ENCODE assay signal across 10 cellular contexts in the genomic region with DNA sequence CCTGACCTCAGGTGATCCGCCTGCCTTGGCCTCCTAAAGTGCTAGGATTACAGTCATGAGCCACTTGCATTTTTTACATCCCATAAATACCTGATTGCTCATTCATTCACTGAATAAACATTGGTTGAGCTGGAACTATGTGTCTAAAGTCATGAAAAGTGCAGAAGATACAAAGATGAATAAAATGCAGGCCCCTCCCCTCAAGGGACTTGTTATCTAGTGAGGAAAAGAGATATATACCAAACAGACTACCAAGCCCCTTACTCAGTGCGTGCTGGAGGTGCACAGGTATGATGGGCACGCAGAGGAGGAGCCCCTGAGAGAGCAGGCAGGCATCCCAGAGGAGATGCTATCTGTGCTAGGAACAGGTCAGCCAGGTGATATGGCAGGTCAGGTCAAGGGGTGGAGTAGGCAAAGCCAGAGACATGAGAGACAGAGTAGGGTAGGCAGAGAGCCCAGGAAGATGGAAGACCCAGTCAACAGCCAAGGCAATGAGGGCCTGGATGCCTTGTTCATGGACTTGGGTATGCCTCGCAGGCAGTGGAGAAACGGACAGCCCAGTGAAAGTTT. TPM values are rescaled to one million over a fixed set of nuclear protein-coding genes. Genes with fewer than 3 reads are reported as not detected.
DNase-seq lines count a peak whose midpoint lies in the region; ATAC-seq and TF ChIP-seq lines count a peak whose summit lies in the region.
"Had no signal": no experiment of that assay in that cellular context is flagged by ENCODE, and none has a peak within 500 bp of the region (broad histone marks: within the 10 kb centered on the region; RNA-seq: fewer than 3 reads in every experiment).

No MANE protein-coding gene starts in this region.

- no peak overlapping the region for H3K4me3 ChIP-seq in HEK293 (ENCODE audit: low read depth, low read length)
- no peak overlapping the region for H3K4me3 ChIP-seq in adipocyte (ENCODE audit: low read length)
- no peak overlapping the region for H3K4me3 ChIP-seq in heart right ventricle
- peak overlapping the region; percentile 64 for H3K4me3 ChIP-seq in skeletal muscle satellite cell (ENCODE audit: low read length)

- ATAC-seq in heart right ventricle (peak in 1 of 8 donors; percentile 14), esophagus mucosa (no peak)
- ATAC-seq: natural killer cell had no signal

- H3K27me3 ChIP-seq in adipocyte (replicated peaks; ENCODE audit: control insufficient read depth, insufficient read depth, low read length), result no peaks in the 10 kb centered on the region
- no peaks in the 10 kb centered on the region for H3K27me3 ChIP-seq in heart right ventricle
- H3K27me3 ChIP-seq in skeletal muscle satellite cell (ENCODE audit: control insufficient read depth, insufficient read depth, low read length), result no peaks in the 10 kb centered on the region

- DNase-seq in adipocyte (ENCODE audit: low read depth) (no peak), heart right ventricle (no peak), NCI-H187 (lab: John Stamatoyannopoulos, UW) (no peak)
- no peak for DNase-seq in activated CD8-positive, alpha-beta memory T cell treated with anti-CD3 and anti-CD28 coated beads, Interleukin-2, amount 50 U/mL, for 48 hours
- DNase-seq: natural killer cell; NCI-H2081; stimulated activated CD4-positive, alpha-beta T cell treated with anti-CD3 and anti-CD28 coated beads, Interleukin-15, amount 100 ng/mL, for 24 hours had no signal

- 74 to 84% methylated on average over 5 of the region's 5 CpGs for WGBS in heart right ventricle, 2 donors

- peak overlapping the region; percentile 87 for H3K4me2 ChIP-seq in skeletal muscle satellite cell (ENCODE audit: low read length)

- H3K9ac ChIP-seq in adipocyte (ENCODE audit: low read length), result peak overlapping the region; percentile 35
- peak overlapping the region; percentile 100 for H3K9ac ChIP-seq in skeletal muscle satellite cell (ENCODE audit: low read depth, low read length)

- peaks cover 8% of the 10 kb centered on the region for H3K4me1 ChIP-seq in HEK293 (ENCODE audit: control insufficient read depth, insufficient read depth, low read length)
- H3K4me1 ChIP-seq in adipocyte (ENCODE audit: control insufficient read depth, insufficient read depth, low read length), result peaks cover 62% of the 10 kb centered on the region
- H3K4me1 ChIP-seq in heart right ventricle, result peaks cover 16 to 98% (median 60%) of the 10 kb centered on the region in 9 donors
- peaks cover 93% of the 10 kb centered on the region for H3K4me1 ChIP-seq in skeletal muscle satellite cell (ENCODE audit: control insufficient read depth, insufficient read depth, low read length)

- intact Hi-C loops in heart right ventricle (cut with DNase I), result loop anchor here in 1 of 10 donors (10.0 kb wide), 1 partner anchor 534 kb away; no protein-coding TSS in a partner anchor

- no peaks in the 10 kb centered on the region for H3K9me3 ChIP-seq in HEK293 (ENCODE audit: control insufficient read depth, insufficient read depth, low read depth, low read length)
- no peaks in the 10 kb centered on the region for H3K9me3 ChIP-seq in adipocyte (ENCODE audit: control insufficient read depth, low read length)
- H3K9me3 ChIP-seq in heart right ventricle, result no peaks in the 10 kb centered on the region
- no peaks in the 10 kb centered on the region for H3K9me3 ChIP-seq in skeletal muscle satellite cell (replicated peaks; ENCODE audit: low read length)

- peaks cover 1 to 30% of the 10 kb centered on the region in 2 experiments; a peak in 2 of 3 replicates for H3K36me3 ChIP-seq in HEK293 (ENCODE audit: control insufficient read depth in 2 of 2, insufficient read depth in 1 of 2, low read length in 2 of 2)
- H3K36me3 ChIP-seq in adipocyte (ENCODE audit: control insufficient read depth, insufficient read depth, low read length, severe bottlenecking), result peaks cover 34% of the 10 kb centered on the region
- peaks cover 0 to 23% (median 1%) of the 10 kb centered on the region in 9 donors for H3K36me3 ChIP-seq in heart right ventricle
- peaks cover 87% of the 10 kb centered on the region for H3K36me3 ChIP-seq in skeletal muscle satellite cell (ENCODE audit: insufficient read depth, low read length)

- TF ChIP-seq CTCF in HEK293 (tag by site-specific recombination; IDR thresholded peaks at IDR 0.05) (no peak), heart right ventricle (IDR thresholded peaks at IDR 0.05) (no peak)

- CTCF ChIA-PET in HEK293 (lab: Yijun Ruan, JAX), result interaction anchor here (0.6 to 1.3 kb wide), 3 partner anchors 13 to 806 kb away, joined by 3 to 5 read pairs (median 4); no protein-coding TSS in a partner anchor

- no peak overlapping the region for H3K27ac ChIP-seq in HEK293 (ENCODE audit: extremely low read depth, low read depth, low read length)
- peak overlapping the region in 7 of 10 donors; percentile 7 to 95 (median 46) for H3K27ac ChIP-seq in heart right ventricle

- POLR2A ChIA-PET in HEK293 (lab: Yijun Ruan, JAX), result interaction anchor here (0.8 to 3.2 kb wide), 2 partner anchors 8 to 13 kb away, joined by 3 to 9 read pairs; a partner anchor contains a TSS

TF ChIP-seq in HEK293, 187 proteins besides CTCF, POLR2A, EP300 and RAD21:
- TF ChIP-seq KLF7 (tag by site-specific recombination; IDR thresholded peaks at IDR 0.05; ENCODE audit: borderline replicate concordance), result no peak
- no peak for TF ChIP-seq KLF16 (tag by site-specific recombination; IDR thresholded peaks at IDR 0.05)
- TF ChIP-seq ZBTB8A (tag by site-specific recombination; IDR thresholded peaks at IDR 0.05), result no peak
- no peak for TF ChIP-seq ZNF501 (tag by site-specific recombination; IDR thresholded peaks at IDR 0.05)
- TF ChIP-seq, protein P1, sequence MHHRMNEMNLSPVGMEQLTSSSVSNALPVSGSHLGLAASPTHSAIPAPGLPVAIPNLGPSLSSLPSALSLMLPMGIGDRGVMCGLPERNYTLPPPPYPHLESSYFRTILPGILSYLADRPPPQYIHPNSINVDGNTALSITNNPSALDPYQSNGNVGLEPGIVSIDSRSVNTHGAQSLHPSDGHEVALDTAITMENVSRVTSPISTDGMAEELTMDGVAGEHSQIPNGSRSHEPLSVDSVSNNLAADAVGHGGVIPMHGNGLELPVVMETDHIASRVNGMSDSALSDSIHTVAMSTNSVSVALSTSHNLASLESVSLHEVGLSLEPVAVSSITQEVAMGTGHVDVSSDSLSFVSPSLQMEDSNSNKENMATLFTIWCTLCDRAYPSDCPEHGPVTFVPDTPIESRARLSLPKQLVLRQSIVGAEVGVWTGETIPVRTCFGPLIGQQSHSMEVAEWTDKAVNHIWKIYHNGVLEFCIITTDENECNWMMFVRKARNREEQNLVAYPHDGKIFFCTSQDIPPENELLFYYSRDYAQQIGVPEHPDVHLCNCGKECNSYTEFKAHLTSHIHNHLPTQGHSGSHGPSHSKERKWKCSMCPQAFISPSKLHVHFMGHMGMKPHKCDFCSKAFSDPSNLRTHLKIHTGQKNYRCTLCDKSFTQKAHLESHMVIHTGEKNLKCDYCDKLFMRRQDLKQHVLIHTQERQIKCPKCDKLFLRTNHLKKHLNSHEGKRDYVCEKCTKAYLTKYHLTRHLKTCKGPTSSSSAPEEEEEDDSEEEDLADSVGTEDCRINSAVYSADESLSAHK (tag by site-specific recombination; IDR thresholded peaks at IDR 0.05), result no peak
- TF ChIP-seq MEIS1 (CRISPR knock-in tag; IDR thresholded peaks at IDR 0.05; ENCODE audit: borderline replicate concordance), result no peak
- TF ChIP-seq FEZF1 (tag by site-specific recombination; IDR thresholded peaks at IDR 0.05), result peak; percentile 56

RNA-seq across cellular contexts. Expression of a gene that starts 7.7 kb away (rescaled TPM):
- total RNA-seq in heart right ventricle (1,000 to 10,000 TPM in 9 of 10 donors, 100 to 1,000 TPM in 1; 598 to 2,354 (median 1,687) TPM), esophagus mucosa (39.0 TPM)
- 100 to 1,000 TPM; 437 to 653 TPM for polyA plus RNA-seq in heart right ventricle
- total RNA-seq in skeletal muscle satellite cell (2012; rRNA removed), result 117 and 154 TPM in 2 replicates

RNA-seq across cellular contexts. Expression of a gene that starts 53.8 kb away (rescaled TPM):
- total RNA-seq in heart right ventricle, result 10 to 100 TPM; 12.2 to 22.9 (median 17.2) TPM
- 1 to 10 TPM; 9.0 to 9.1 TPM for polyA plus RNA-seq in heart right ventricle
- total RNA-seq in skeletal muscle satellite cell (2012; rRNA removed), result 14.0 and 16.5 TPM in 2 replicates
- 9.4 TPM for total RNA-seq in esophagus mucosa

Comparison
In these comparisons a context has a peak if more than half of its experiments do, and no peak if none do; other contexts are left out.
1. RNA of a gene that starts 7.7 kb away (total RNA-seq): 598 to 2,354 TPM in heart right ventricle; 39.0 TPM in esophagus mucosa (single experiment); every median in the first group is over 10 times any median in the second.